ENCODE assay signal across 9 cellular contexts in genomic region chrX:151680805-151681204, GRCh38. TPM values are rescaled to one million over a fixed set of nuclear protein-coding genes. Genes with fewer than 3 reads are reported as not detected.
DNase-seq lines count a peak whose midpoint lies in the region; ATAC-seq and TF ChIP-seq lines count a peak whose summit lies in the region.
"Had no signal": no experiment of that assay in that cellular context is flagged by ENCODE, and none has a peak within 500 bp of the region (broad histone marks: within the 10 kb centered on the region; RNA-seq: fewer than 3 reads in every experiment).

No MANE protein-coding gene starts in this region.

- H3K4me1 ChIP-seq in Panc1 (ENCODE audit: control insufficient read depth, insufficient read depth, low read length) (no peaks in the 10 kb centered on the region), left ventricle myocardium inferior (no peaks in the 10 kb centered on the region)

- H3K27ac ChIP-seq in Panc1 (ENCODE audit: low read length) (no peak overlapping the region), left ventricle myocardium inferior (replicated peaks) (no peak overlapping the region)

- in situ Hi-C loops in GM13977 (cut with MboI; ENCODE audit: low pct_unique_long_range_greater_than_20kb, low sequenced_read_pairs, unreplicated experiment) (loop anchor here (25.0 kb wide), 1 partner anchor 519 kb away; no protein-coding TSS in a partner anchor), Panc1 (cut with HindIII; ENCODE audit: low pct_unique_long_range_greater_than_20kb, low sequenced_read_pairs) (no loop called here)

- CTCF ChIA-PET in Panc1 (lab: Charles Lee) = no interaction called here

- peak; percentile 51 for TF ChIP-seq CTCF in AG09319 (IDR thresholded peaks at IDR 0.05; ENCODE audit: low read depth, low read length)
- peak; percentile 71 for TF ChIP-seq CTCF in GM13977 (IDR thresholded peaks at IDR 0.05; ENCODE audit: extremely low read depth, insufficient read depth, missing control alignments)
- TF ChIP-seq CTCF in Panc1 (IDR thresholded peaks at IDR 0.05) = peak; percentile 75
- peak; percentile 62 for TF ChIP-seq CTCF in left ventricle myocardium inferior (IDR thresholded peaks at IDR 0.05; ENCODE audit: borderline replicate concordance)

- DNase-seq in AG09319 (ENCODE audit: extremely low read depth, low read depth) (no peak), GM13977 (ENCODE audit: low spot score) (peak; percentile 60), Panc1 (ENCODE audit: low read depth, low spot score) (peak; percentile 30), left ventricle myocardium inferior (no peak), 8988T (no peak)
- DNase-seq in activated T-helper 9 cell treated with anti-CD3 and anti-CD28 coated beads, Interleukin-2, amount 50 U/mL, for 16 hours (ENCODE audit: low read depth) = peak; percentile 24
- DNase-seq in stimulated activated CD4-positive, alpha-beta T cell treated with anti-CD3 and anti-CD28 coated beads, Interleukin-1b, Interleukin-23, amount 100 ng/mL, for 1 hour (ENCODE audit: low read depth in 2 of 2) = peak; percentile 3 to 29

- intact Hi-C loops in Panc1 (cut with micrococcal nuclease; ENCODE audit: unreplicated experiment) (loop anchor here (1.0 to 2.0 kb wide), 2 partner anchors 172 to 530 kb away; no protein-coding TSS in a partner anchor), left ventricle myocardium inferior (cut with micrococcal nuclease) (loop anchor here (10.0 kb wide), 1 partner anchor 526 kb away; no protein-coding TSS in a partner anchor)

- H3K27me3 ChIP-seq in Panc1 (ENCODE audit: control insufficient read depth, insufficient read depth, low read length) = no peaks in the 10 kb centered on the region; the same call in 1 of the 2 replicates
- no peaks in the 10 kb centered on the region for H3K27me3 ChIP-seq in left ventricle myocardium inferior (ENCODE audit: low read depth)

- H3K36me3 ChIP-seq in Panc1 (ENCODE audit: control insufficient read depth, insufficient read depth, low read length) = no peaks in the 10 kb centered on the region
- no peaks in the 10 kb centered on the region for H3K36me3 ChIP-seq in left ventricle myocardium inferior

- ATAC-seq in HG03135 (IDR thresholded peaks at IDR 0.05; ENCODE audit: unreplicated experiment) (peak; percentile 76), Panc1 (peak; percentile 96)

- no TSS peak for BruUV-seq in Panc1 (replicated peaks; lab: Mats Ljungman, UMichigan)

- POLR2A ChIA-PET in Panc1 (lab: Charles Lee) = no interaction called here

- H3K4me3 ChIP-seq in Panc1 (ENCODE audit: low read depth in 2 of 2, low read length in 2 of 2) (no peak overlapping the region), left ventricle myocardium inferior (no peak overlapping the region)

- H3K9me3 ChIP-seq in Panc1 (ENCODE audit: control insufficient read depth, insufficient read depth, low read depth, low read length) = no peaks in the 10 kb centered on the region
- no peaks in the 10 kb centered on the region for H3K9me3 ChIP-seq in left ventricle myocardium inferior (replicated peaks)

RNA-seq across cellular contexts. Expression of gene PRRG3, which starts 14.5 kb away (rescaled TPM):
- total RNA-seq in Panc1 (2021; ENCODE audit: unreplicated experiment) = not detected
- not detected for polyA plus RNA-seq in Panc1 (2012; ENCODE audit: insufficient read length)
- total RNA-seq in left ventricle myocardium inferior = 2.7 TPM

RNA-seq across cellular contexts. Expression of gene FATE1, which starts 35.0 kb away (rescaled TPM):
- total RNA-seq in Panc1 (2021; ENCODE audit: unreplicated experiment) (not detected), left ventricle myocardium inferior (not detected)
- not detected for polyA plus RNA-seq in Panc1 (2012; ENCODE audit: insufficient read length)
- total RNA-seq: subcutaneous adipose tissue had no signal

RNA-seq across cellular contexts. Expression of gene CNGA2, which starts 53.7 kb away (rescaled TPM):
- total RNA-seq in Panc1 (2021; ENCODE audit: unreplicated experiment) (not detected), left ventricle myocardium inferior (not detected)
- polyA plus RNA-seq in Panc1 (2012; ENCODE audit: insufficient read length) = not detected
- total RNA-seq: subcutaneous adipose tissue had no signal

Comparison
In these comparisons a context has a peak if more than half of its experiments do, and no peak if none do; other contexts are left out.
1. DNase-seq: peak in GM13977 (single experiment), Panc1 (single experiment), activated T-helper 9 cell treated with anti-CD3 and anti-CD28 coated beads, Interleukin-2, amount 50 U/mL, for 16 hours (single experiment) and stimulated activated CD4-positive, alpha-beta T cell treated with anti-CD3 and anti-CD28 coated beads, Interleukin-1b, Interleukin-23, amount 100 ng/mL, for 1 hour (2 of 2); none in AG09319 (single experiment), left ventricle myocardium inferior (single experiment) and 8988T (single experiment).
2. Peak in every context shown above with its lines, with median percentiles within 50 percentile points of each other: CTCF ChIP-seq.